In genomic region chr20:35001596-35002362, GRCh38 we compare ENCODE assay signal across 13 cellular contexts. TPM values are rescaled to one million over a fixed set of nuclear protein-coding genes. Genes with fewer than 3 reads are reported as not detected.
DNase-seq lines count a peak whose midpoint lies in the region; TF ChIP-seq lines count a peak whose summit lies in the region.
"Had no signal": no experiment of that assay in that cellular context is flagged by ENCODE, and none has a peak within 500 bp of the region (broad histone marks: within the 10 kb centered on the region; RNA-seq: fewer than 3 reads in every experiment).

No MANE protein-coding gene starts in this region.

- H4K20me1 ChIP-seq in GM23248 (ENCODE audit: insufficient read depth): no peaks in the 10 kb centered on the region

- POLR2A ChIA-PET in AG04450 (lab: Yijun Ruan, JAX): no interaction called here

- WGBS in GM23248 (ENCODE audit: low coverage in 1 of 2, low lambda C conversion rate in 2 of 2, missing lambda C conversion rate in 2 of 2), 2 experiments: 86 to 92% methylated on average over 15 of the region's 15 CpGs

- H3K4me3 ChIP-seq in AG04450 (ENCODE audit: low read depth, low read length) (no peak overlapping the region), GM23248 (no peak overlapping the region), adipocyte (ENCODE audit: low read length) (no peak overlapping the region)

- no peaks in the 10 kb centered on the region for H3K4me1 ChIP-seq in GM23248 (ENCODE audit: insufficient read depth)
- H3K4me1 ChIP-seq in adipocyte (ENCODE audit: control insufficient read depth, insufficient read depth, low read length): no peaks in the 10 kb centered on the region

- no peak overlapping the region for H3K9ac ChIP-seq in GM23248
- H3K9ac ChIP-seq in adipocyte (ENCODE audit: low read length): no peak overlapping the region

- peaks cover 5% of the 10 kb centered on the region; the same call in 1 of the 2 replicates for H3F3A ChIP-seq in GM23248 (ENCODE audit: insufficient read depth)

- H3K79me2 ChIP-seq in GM23248 (ENCODE audit: insufficient read depth): no peaks in the 10 kb centered on the region

- no peaks in the 10 kb centered on the region for H3K9me2 ChIP-seq in GM23248 (ENCODE audit: insufficient read depth)

- H3K27ac ChIP-seq in AG04450 (ENCODE audit: low read depth, low read length) (no peak overlapping the region), GM23248 (no peak overlapping the region)

- DNase-seq in AG04450 (ENCODE audit: low read depth, low spot score) (no peak), GM23248 (peak; percentile 38), adipocyte (ENCODE audit: low read depth) (peak; percentile 15), iPS-NIHi7 (ENCODE audit: extremely low spot score) (peak; percentile 49), retina (no peak), NCI-H187 (lab: John Stamatoyannopoulos, UW) (no peak), middle frontal gyrus (ENCODE audit: extremely low spot score, low spot score) (no peak)
- no peak for DNase-seq in activated effector memory CD4-positive, alpha-beta T cell treated with Interleukin-2 at 50 U/mL for 16 hours
- DNase-seq: Calu3; islet precursor cell; NCI-H446 treated with DMSO at 0.1 percent for 48 hours; stimulated activated CD8-positive, alpha-beta memory T cell treated with anti-CD3 and anti-CD28 coated beads, Interleukin-4, amount 100 ng/mL, for 48 hours; T-helper 1 cell had no signal

- no peaks in the 10 kb centered on the region; the same call in 1 of the 2 replicates for H3K9me3 ChIP-seq in AG04450 (ENCODE audit: control insufficient read depth, insufficient read depth, low read length)
- H3K9me3 ChIP-seq in GM23248 (ENCODE audit: low read depth): no peaks in the 10 kb centered on the region
- no peaks in the 10 kb centered on the region for H3K9me3 ChIP-seq in adipocyte (ENCODE audit: control insufficient read depth, low read length)

- in situ Hi-C loops in GM23248 (cut with MboI): no loop called here

- peak; percentile 41; the same call in 1 of the 2 replicates for TF ChIP-seq CTCF in AG04450 (IDR thresholded peaks at IDR 0.05; ENCODE audit: low read depth, low read length)

- H2AFZ ChIP-seq in GM23248: no peak overlapping the region

- no peak overlapping the region for H3K4me2 ChIP-seq in GM23248 (ENCODE audit: unreplicated experiment)

- CTCF ChIA-PET in AG04450 (lab: Charles Lee): interaction anchor here (1.3 to 2.6 kb wide), 2 partner anchors 13 to 127 kb away, joined by 4 to 17 read pairs; no protein-coding TSS in a partner anchor

- H3K27me3 ChIP-seq in AG04450 (ENCODE audit: control insufficient read depth, insufficient read depth, low read length) (no peaks in the 10 kb centered on the region), GM23248 (replicated peaks; ENCODE audit: insufficient read depth) (no peaks in the 10 kb centered on the region), adipocyte (replicated peaks; ENCODE audit: control insufficient read depth, insufficient read depth, low read length) (no peaks in the 10 kb centered on the region)

- peaks cover 6% of the 10 kb centered on the region for H3K36me3 ChIP-seq in GM23248 (ENCODE audit: low read depth)
- H3K36me3 ChIP-seq in adipocyte (ENCODE audit: control insufficient read depth, insufficient read depth, low read length, severe bottlenecking): peaks cover 89% of the 10 kb centered on the region

RNA-seq across cellular contexts. Expression of gene MYH7B, which starts 46.1 kb away (rescaled TPM):
- 0.02 and 0.20 TPM in 2 replicates for polyA plus RNA-seq in AG04450 (2011; rRNA removed)
- polyA minus RNA-seq in AG04450 (2011; rRNA and poly(A)+ RNA removed): 0.13 TPM in 1 of 2 replicates, not detected in the other
- total RNA-seq in GM23248 (2014; rRNA removed; shearing (Covaris generic)): under 0.01 and 0.11 TPM in 2 replicates
- polyA plus RNA-seq in GM23248 (2016; fragmentation: Nextera tagmentation; extraction: Ambion mirVana): 0.13 and 0.49 TPM in 2 replicates

RNA-seq across cellular contexts. Expression of gene GSS, which starts 46.2 kb away (rescaled TPM):
- polyA plus RNA-seq in AG04450 (2011; rRNA removed) (71.6 and 77.4 TPM in 2 replicates), GM23248 (2016; fragmentation: Nextera tagmentation; extraction: Ambion mirVana) (68.3 and 75.0 TPM in 2 replicates)
- polyA minus RNA-seq in AG04450 (2011; rRNA and poly(A)+ RNA removed): 39.0 and 54.1 TPM in 2 replicates
- 80.7 and 85.9 TPM in 2 replicates for total RNA-seq in GM23248 (2014; rRNA removed; shearing (Covaris generic))

Comparison
In these comparisons a context has a peak if more than half of its experiments do, and no peak if none do; other contexts are left out.
1. DNase-seq: peak in GM23248 (single experiment), adipocyte (single experiment) and iPS-NIHi7 (single experiment); none in AG04450 (single experiment), retina (single experiment), NCI-H187 (0 of 2), middle frontal gyrus (single experiment) and activated effector memory CD4-positive, alpha-beta T cell treated with Interleukin-2 at 50 U/mL for 16 hours (single experiment).